ENCODE assay signal across 1 cellular context in genomic region chr2:85420743-85421705, GRCh38.
TF ChIP-seq lines count a peak whose summit lies in the region.

No MANE protein-coding gene starts in this region.

TF ChIP-seq in HepG2, 621 proteins besides CTCF, POLR2A, EP300 and RAD21 (continued from another document and continues in another):
- TF ChIP-seq ZSCAN30 (CRISPR knock-in tag; IDR thresholded peaks at IDR 0.05) (no peak; the same call in 1 of the 2 replicates), BORCS8-MEF2B (CRISPR knock-in tag; IDR thresholded peaks at IDR 0.05) (no peak), RARA (CRISPR knock-in tag; IDR thresholded peaks at IDR 0.05) (peak; percentile 99), TOE1 (CRISPR knock-in tag; IDR thresholded peaks at IDR 0.05) (no peak; the same call in 1 of the 2 replicates), ZNF567 (CRISPR knock-in tag; IDR thresholded peaks at IDR 0.05; ENCODE audit: borderline replicate concordance) (0 out of 2 replicates have a peak, but pooled peaks have one; percentile 58), SMC3 (IDR thresholded peaks at IDR 0.05; ENCODE audit: low read length) (peak; percentile 88), NCOR1 (IDR thresholded peaks at IDR 0.05; ENCODE audit: borderline replicate concordance, low read length) (peak; percentile 97), FOXA3 (CRISPR knock-in tag; IDR thresholded peaks at IDR 0.05) (peak; percentile 98), NFRKB (IDR thresholded peaks at IDR 0.05) (no peak), IRX3 (CRISPR knock-in tag; IDR thresholded peaks at IDR 0.05; ENCODE audit: borderline replicate concordance, low read depth) (no peak), SIX4 (CRISPR knock-in tag; IDR thresholded peaks at IDR 0.05) (peak; percentile 78), ZNF572 (CRISPR knock-in tag; IDR thresholded peaks at IDR 0.05) (peak; percentile 47; the same call in 1 of the 2 replicates), ZNF574 (CRISPR knock-in tag; IDR thresholded peaks at IDR 0.05) (peak; percentile 87), ZNF160 (CRISPR knock-in tag; IDR thresholded peaks at IDR 0.05) (peak; percentile 64; the same call in 1 of the 2 replicates), ZBTB40 (IDR thresholded peaks at IDR 0.05) (no peak), ZBTB40 (CRISPR knock-in tag; IDR thresholded peaks at IDR 0.05) (peak; percentile 42; the same call in 1 of the 2 replicates), RELA (CRISPR knock-in tag; IDR thresholded peaks at IDR 0.05) (peak; percentile 89), ZNF292 (CRISPR knock-in tag; IDR thresholded peaks at IDR 0.05; ENCODE audit: borderline replicate concordance, low read depth) (no peak), ATF1 (CRISPR knock-in tag; IDR thresholded peaks at IDR 0.05) (peak; percentile 51; the same call in 1 of the 2 replicates), ZBTB7B (CRISPR knock-in tag; IDR thresholded peaks at IDR 0.05) (peak; percentile 92), LCORL (IDR thresholded peaks at IDR 0.05) (no peak), LCORL (CRISPR knock-in tag; IDR thresholded peaks at IDR 0.05) (peak; percentile 98), ZHX2 (IDR thresholded peaks at IDR 0.05; ENCODE audit: low read depth) (0 out of 2 replicates have a peak, but pooled peaks have one; percentile 45), ZHX2 (CRISPR knock-in tag; IDR thresholded peaks at IDR 0.05; ENCODE audit: borderline replicate concordance) (no peak), E2F2 (CRISPR knock-in tag; IDR thresholded peaks at IDR 0.05; ENCODE audit: borderline replicate concordance) (peak; percentile 93), ZNF205 (CRISPR knock-in tag; IDR thresholded peaks at IDR 0.05) (peak; percentile 98), RBAK (CRISPR knock-in tag; IDR thresholded peaks at IDR 0.05) (no peak), TEAD3 (CRISPR knock-in tag; optimal IDR thresholded peaks at IDR 0.05; ENCODE audit: borderline replicate concordance) (peak; percentile 99), PHF5A (CRISPR knock-in tag; IDR thresholded peaks at IDR 0.05; ENCODE audit: low read depth, unreplicated experiment) (peak; percentile 93), ZEB1 (IDR thresholded peaks at IDR 0.05; ENCODE audit: insufficient replicate concordance, low read depth) (peak; percentile 93), TSC22D2 (CRISPR knock-in tag; IDR thresholded peaks at IDR 0.05; ENCODE audit: borderline replicate concordance) (peak; percentile 37; the same call in 1 of the 2 replicates), ASH2L (IDR thresholded peaks at IDR 0.05; ENCODE audit: insufficient read length, low read depth, low read length) (peak; percentile 53), ZBED4 (CRISPR knock-in tag; IDR thresholded peaks at IDR 0.05; ENCODE audit: borderline replicate concordance) (peak; percentile 95), ZFP36 (IDR thresholded peaks at IDR 0.05; ENCODE audit: borderline replicate concordance, low read depth, low read length, partially characterized antibody) (peak; percentile 52), SP140L (CRISPR knock-in tag; IDR thresholded peaks at IDR 0.05; ENCODE audit: borderline replicate concordance) (peak; percentile 96), CREB1 (IDR thresholded peaks at IDR 0.05) (no peak), CREB1 (CRISPR knock-in tag; IDR thresholded peaks at IDR 0.05) (peak; percentile 79), NONO (IDR thresholded peaks at IDR 0.05) (no peak), NONO (CRISPR knock-in tag; conservative IDR thresholded peaks at IDR 0.05) (peak; percentile 70), PHF8 (CRISPR knock-in tag; IDR thresholded peaks at IDR 0.05) (peak; percentile 56)
